1 cellular context compared by ENCODE assay signal in genomic region chr10:80405636-80406035, GRCh38.
TF ChIP-seq lines count a peak whose summit lies in the region.

No MANE protein-coding gene starts in this region.

TF ChIP-seq in K562, 482 proteins besides CTCF, POLR2A, EP300 and RAD21:
- TF ChIP-seq RNF2 (IDR thresholded peaks at IDR 0.05) (0 out of 2 replicates have a peak, but pooled peaks have one; percentile 12), CTBP1 (IDR thresholded peaks at IDR 0.05; ENCODE audit: borderline replicate concordance) (no peak)
